ENCODE assay signal across 10 cellular contexts in genomic region chr4:110055014-110055768, GRCh38.
A peak's percentile ranks its signal among the peaks of the same experiment; 100 is the strongest.
DNase-seq lines count a peak whose midpoint lies in the region; ATAC-seq, FAIRE-seq and TF ChIP-seq lines count a peak whose summit lies in the region.
"Had no signal": no experiment of that assay in that cellular context is flagged by ENCODE, and none has a peak within 500 bp of the region (broad histone marks: within the 10 kb centered on the region; RNA-seq: fewer than 3 reads in every experiment).

No MANE protein-coding gene starts in this region.

- no peak overlapping the region for H3K4me3 Mint-ChIP-seq in activated T-cell treated with anti-CD3 and anti-CD28 coated beads, Interleukin-2, amount 50 U/mL, for 4 hours
- H3K4me3 Mint-ChIP-seq: CD4-positive, CD25-positive, alpha-beta regulatory T cell had no signal

- peak; percentile 46 to 77 for ATAC-seq in activated T-cell treated with anti-CD3 and anti-CD28 coated beads, Interleukin-2, amount 50 U/mL, for 4 hours
- ATAC-seq in HG03039 (IDR thresholded peaks at IDR 0.05; ENCODE audit: unreplicated experiment) = peak; percentile 92
- peak in 3 of 4 donors; percentile 44 to 64 (median 62) for ATAC-seq in pancreas
- ATAC-seq in body of pancreas = no peak

- no peak for TF ChIP-seq POLR2A in lower leg skin (IDR thresholded peaks at IDR 0.05)
- no peak for TF ChIP-seq POLR2A in body of pancreas (IDR thresholded peaks at IDR 0.05)

- no peak overlapping the region for H3K27ac ChIP-seq in pancreas
- H3K27ac ChIP-seq in body of pancreas = no peak overlapping the region

- no peak for TF ChIP-seq CTCF in pancreas (IDR thresholded peaks at IDR 0.05)
- no peak for TF ChIP-seq CTCF in lower leg skin (IDR thresholded peaks at IDR 0.05)
- no peak for TF ChIP-seq CTCF in body of pancreas (IDR thresholded peaks at IDR 0.05)

- H3K4me3 ChIP-seq in adipocyte (ENCODE audit: low read length) (no peak overlapping the region), pancreas (no peak overlapping the region), lower leg skin (ENCODE audit: low read depth, poor library complexity, severe bottlenecking) (no peak overlapping the region), H7 (ENCODE audit: insufficient read depth, low read depth, low read length) (no peak overlapping the region), body of pancreas (no peak overlapping the region)

- 51 to 53% methylated on average over 4 of the region's 4 CpGs for WGBS in pancreas, 2 donors
- WGBS in lower leg skin, 2 donors = 86 to 88% methylated on average over 4 of the region's 4 CpGs
- WGBS in body of pancreas, 2 donors = 50 to 60% methylated on average over 4 of the region's 4 CpGs

- H3K9me3 ChIP-seq in adipocyte (ENCODE audit: control insufficient read depth, low read length) = no peaks in the 10 kb centered on the region
- H3K9me3 ChIP-seq in pancreas = no peaks in the 10 kb centered on the region
- H3K9me3 ChIP-seq in body of pancreas = no peaks in the 10 kb centered on the region

- H3K36me3 Mint-ChIP-seq in activated T-cell treated with anti-CD3 and anti-CD28 coated beads, Interleukin-2, amount 50 U/mL, for 4 hours (ENCODE audit: insufficient read depth) = peaks cover 4% of the 10 kb centered on the region
- H3K36me3 Mint-ChIP-seq: CD4-positive, CD25-positive, alpha-beta regulatory T cell had no signal

- no peaks in the 10 kb centered on the region for H3K27me3 Mint-ChIP-seq in activated T-cell treated with anti-CD3 and anti-CD28 coated beads, Interleukin-2, amount 50 U/mL, for 4 hours (ENCODE audit: low read depth)
- H3K27me3 Mint-ChIP-seq: CD4-positive, CD25-positive, alpha-beta regulatory T cell had no signal

- no peak overlapping the region for H3K9ac ChIP-seq in adipocyte (ENCODE audit: low read length)

- no peak for DNase-seq in activated T-cell treated with anti-CD3 and anti-CD28 coated beads, Interleukin-2, amount 50 U/mL, for 4 hours
- DNase-seq in activated T-cell treated with anti-CD3 and anti-CD28 coated beads, Interleukin-2, amount 50 U/mL, for 1 hour = no peak
- DNase-seq in adipocyte (ENCODE audit: low read depth) (peak; percentile 31), pancreas (no peak), lower leg skin (ENCODE audit: low spot score in 2 of 2) (no peak), H7 (no peak), body of pancreas (no peak)
- DNase-seq: CD4-positive, CD25-positive, alpha-beta regulatory T cell had no signal

- no peaks in the 10 kb centered on the region for H3K27me3 ChIP-seq in adipocyte (replicated peaks; ENCODE audit: control insufficient read depth, insufficient read depth, low read length)
- H3K27me3 ChIP-seq in pancreas = no peaks in the 10 kb centered on the region
- no peaks in the 10 kb centered on the region for H3K27me3 ChIP-seq in H7 (ENCODE audit: control insufficient read depth, insufficient read depth, low read length)
- H3K27me3 ChIP-seq in body of pancreas = no peaks in the 10 kb centered on the region

- H3K9me3 Mint-ChIP-seq in activated T-cell treated with anti-CD3 and anti-CD28 coated beads, Interleukin-2, amount 50 U/mL, for 4 hours = no peaks in the 10 kb centered on the region
- H3K9me3 Mint-ChIP-seq: CD4-positive, CD25-positive, alpha-beta regulatory T cell had no signal

- H3K4me1 ChIP-seq in adipocyte (ENCODE audit: control insufficient read depth, insufficient read depth, low read length) = peaks cover 15% of the 10 kb centered on the region
- no peaks in the 10 kb centered on the region for H3K4me1 ChIP-seq in pancreas
- no peaks in the 10 kb centered on the region for H3K4me1 ChIP-seq in body of pancreas

- H3K36me3 ChIP-seq in adipocyte (ENCODE audit: control insufficient read depth, insufficient read depth, low read length, severe bottlenecking) (peaks cover 43% of the 10 kb centered on the region), pancreas (no peaks in the 10 kb centered on the region), H7 (replicated peaks; ENCODE audit: control insufficient read depth, insufficient read depth, low read length) (peaks cover 2% of the 10 kb centered on the region; the same call in 1 of the 2 replicates), body of pancreas (replicated peaks in 1 of 2; ENCODE audit: insufficient read depth in 1 of 2, low read depth in 2 of 2) (no peaks in the 10 kb centered on the region)

- H3K4me1 Mint-ChIP-seq in activated T-cell treated with anti-CD3 and anti-CD28 coated beads, Interleukin-2, amount 50 U/mL, for 4 hours (ENCODE audit: low read depth) = peaks cover 24% of the 10 kb centered on the region

- FAIRE-seq in pancreas (lab: Jason Lieb, UNC) = no peak
- FAIRE-seq: TTC549 had no signal

- intact Hi-C loops in pancreas (cut with DNase I) = loop anchor here in 1 of 3 donors (10.0 kb wide), 1 partner anchor 150 kb away; no protein-coding TSS in a partner anchor
- intact Hi-C loops in lower leg skin (cut with DNase I; ENCODE audit: low total_unique reads) = no loop called here
- intact Hi-C loops in body of pancreas (cut with DNase I) = no loop called here
